Comparison of ENCODE assay signal across 8 cellular contexts in genomic region chr2:101252408-101253012, GRCh38. TPM values are rescaled to one million over a fixed set of nuclear protein-coding genes. Genes with fewer than 3 reads are reported as not detected.
DNase-seq lines count a peak whose midpoint lies in the region; ATAC-seq and TF ChIP-seq lines count a peak whose summit lies in the region.

Gene CNOT11, plus strand, starts transcription at chr2:101252886. Its CDS starts 79 bp downstream, at chr2:101252965.

- H3K4me1 ChIP-seq in SK-N-SH (ENCODE audit: control insufficient read depth in 1 of 2, insufficient read depth in 2 of 2, low read depth in 1 of 2, low read length in 1 of 2) = peaks cover 4 to 18% of the 10 kb centered on the region in 2 experiments; a peak in 1 of 4 replicates
- peaks cover 9% of the 10 kb centered on the region for H3K4me1 ChIP-seq in testis

- H4K20me1 ChIP-seq in SK-N-SH (ENCODE audit: insufficient read depth) = peaks cover 12% of the 10 kb centered on the region; the same call in 1 of the 2 replicates

- intact Hi-C loops in testis (cut with DNase I; ENCODE audit: low total_unique reads) = no loop called here

- peak within 1 kb of the TSS; percentile 96 for H3K9ac ChIP-seq in SK-N-SH

- H3K27me3 ChIP-seq in SK-N-SH (ENCODE audit: insufficient read depth) (no peaks in the 10 kb centered on the region), testis (no peaks in the 10 kb centered on the region)

- ATAC-seq in HG02571 (IDR thresholded peaks at IDR 0.05; ENCODE audit: unreplicated experiment) (peak; percentile 85), omental fat pad (ENCODE audit: low FRiP score) (peak; percentile 92)

- DNase-seq in GM04504 (ENCODE audit: low read depth) (peak; percentile 97), NCI-H1048 (lab: John Stamatoyannopoulos, UW) (peak; percentile 91), SK-N-SH (peak; percentile 97), glomerular endothelial cell (ENCODE audit: extremely low read depth, low read depth, low spot score) (peak; percentile 72), omental fat pad (ENCODE audit: low spot score) (peak; percentile 100), testis (peak; percentile 99)
- peak; percentile 99 for DNase-seq in activated naive CD4-positive, alpha-beta T cell treated with anti-CD3 and anti-CD28 coated beads, Interleukin-2, amount 50 U/mL, for 16 hours

- H2AFZ ChIP-seq in SK-N-SH (ENCODE audit: low read depth) = peak within 1 kb of the TSS; percentile 91

- CTCF ChIA-PET in SK-N-SH (lab: Yijun Ruan, JAX) = interaction anchor here (0.7 to 5.0 kb wide), 14 partner anchors 12 to 1103 kb away, joined by 3 to 25 read pairs (median 3); partner anchors contain the start of gene TBC1D8

- H3F3A ChIP-seq in SK-N-SH (replicated peaks; ENCODE audit: insufficient read depth) = peaks cover 5% of the 10 kb centered on the region

- TF ChIP-seq CTCF in SK-N-SH (IDR thresholded peaks at IDR 0.05) (no peak), omental fat pad (IDR thresholded peaks at IDR 0.05) (no peak), testis (IDR thresholded peaks at IDR 0.05) (peak in 1 of 3 experiments; percentile 2)

- no peaks in the 10 kb centered on the region for H3K9me2 ChIP-seq in SK-N-SH

- WGBS in SK-N-SH (ENCODE audit: low lambda C conversion rate) = 2% methylated on average over 42 of the region's 63 CpGs
- 1 to 2% methylated on average over 13 to 50 of the region's 63 CpGs for WGBS in testis, 2 donors

- TF ChIP-seq POLR2A in testis (IDR thresholded peaks at IDR 0.05) = no peak

- H3K36me3 ChIP-seq in SK-N-SH (replicated peaks in 1 of 2; ENCODE audit: control insufficient read depth in 1 of 2, insufficient read depth in 2 of 2, low read length in 1 of 2) (peaks cover 0 to 2% of the 10 kb centered on the region in 2 experiments), testis (ENCODE audit: low read depth, missing control alignments) (no peaks in the 10 kb centered on the region)

- peaks cover 48% of the 10 kb centered on the region for H3K79me2 ChIP-seq in SK-N-SH (ENCODE audit: insufficient read depth)

- H3K9me3 ChIP-seq in SK-N-SH (no peaks in the 10 kb centered on the region), testis (no peaks in the 10 kb centered on the region)

- TF ChIP-seq RAD21 in SK-N-SH (IDR thresholded peaks at IDR 0.05; ENCODE audit: low read length) = no peak

- H3K4me3 ChIP-seq in SK-N-SH (ENCODE audit: low read depth in 2 of 2, low read length in 1 of 2) (peak within 1 kb of the TSS; percentile 79 to 100), testis (peak within 1 kb of the TSS; percentile 96 to 97)

- TF ChIP-seq EP300 in SK-N-SH (IDR thresholded peaks at IDR 0.05; ENCODE audit: borderline replicate concordance in 1 of 2, low read depth in 1 of 2, low read length in 1 of 2) = 0 out of 4 replicates have a peak, but pooled peaks of 1 of the 2 experiments have one; percentile 9

- POLR2A ChIA-PET in SK-N-SH (lab: Yijun Ruan, JAX) = interaction anchor here (0.5 to 1.5 kb wide), 5 partner anchors 49 to 250 kb away, joined by 3 to 8 read pairs (median 3); partner anchors contain the start of genes RNF149, RPL31 and TBC1D8

- H3K27ac ChIP-seq in SK-N-SH (ENCODE audit: low read depth in 2 of 2, low read length in 1 of 2) = peak within 1 kb of the TSS; percentile 79 to 86
- H3K27ac ChIP-seq in testis = peak within 1 kb of the TSS; percentile 89 to 90

- peak within 1 kb of the TSS; percentile 91 for H3K4me2 ChIP-seq in SK-N-SH

TF ChIP-seq in SK-N-SH, 30 proteins besides CTCF, POLR2A, EP300 and RAD21 (continues in another document):
- TF ChIP-seq NRF1 (IDR thresholded peaks at IDR 0.05; ENCODE audit: low read depth, low read length) = peak; percentile 78
- no peak for TF ChIP-seq FOSL2 (IDR thresholded peaks at IDR 0.05; ENCODE audit: borderline replicate concordance, low read depth)
- peak; percentile 90 for TF ChIP-seq POLR2AphosphoS5 (IDR thresholded peaks at IDR 0.05; ENCODE audit: low read depth, low read length)
- TF ChIP-seq NFIC (IDR thresholded peaks at IDR 0.05; ENCODE audit: borderline replicate concordance) = peak; percentile 60
- TF ChIP-seq TCF12 (IDR thresholded peaks at IDR 0.05) = no peak
- peak; percentile 18 for TF ChIP-seq MAX (IDR thresholded peaks at IDR 0.05; ENCODE audit: low read depth)
- peak; percentile 80 for TF ChIP-seq TAF1 (IDR thresholded peaks at IDR 0.05; ENCODE audit: borderline replicate concordance, low read depth, low read length)
- TF ChIP-seq CHD2 (IDR thresholded peaks at IDR 0.05; ENCODE audit: low read length, partially characterized antibody) = no peak
- TF ChIP-seq PBX3 (IDR thresholded peaks at IDR 0.05) = no peak
- TF ChIP-seq ZBTB33 (IDR thresholded peaks at IDR 0.05; ENCODE audit: borderline replicate concordance, low read depth) = peak; percentile 59; the same call in 1 of the 2 replicates
- TF ChIP-seq REST (IDR thresholded peaks at IDR 0.05; ENCODE audit: low read depth, low read length) = peak; percentile 77; the same call in 1 of the 2 replicates
- TF ChIP-seq YY1 (IDR thresholded peaks at IDR 0.05; ENCODE audit: low read depth) = no peak
- peak; percentile 36; the same call in 1 of the 2 replicates for TF ChIP-seq ELF1 (IDR thresholded peaks at IDR 0.05)
- TF ChIP-seq GABPA (IDR thresholded peaks at IDR 0.05; ENCODE audit: low read depth) = 0 out of 2 replicates have a peak, but pooled peaks have one; percentile 39
- TF ChIP-seq USF1 (IDR thresholded peaks at IDR 0.05; ENCODE audit: borderline replicate concordance, low read depth) = 0 out of 2 replicates have a peak, but pooled peaks have one; percentile 29
- peak; percentile 55; the same call in 1 of the 2 replicates for TF ChIP-seq MXI1 (IDR thresholded peaks at IDR 0.05; ENCODE audit: low read depth, low read length)
- no peak for TF ChIP-seq FOXM1 (IDR thresholded peaks at IDR 0.05; ENCODE audit: low read depth)

RNA-seq across cellular contexts. Expression of gene CNOT11, which starts in this region (rescaled TPM):
- polyA plus RNA-seq in SK-N-SH (2012; rRNA removed) = 38.4 and 42.2 TPM in 2 replicates
- 32.3 and 33.0 TPM in 2 replicates for polyA plus RNA-seq in SK-N-SH (2012; cell fraction: cytosol; rRNA removed)
- polyA plus RNA-seq in SK-N-SH (2012; cell fraction: nucleus; rRNA removed) = 46.7 and 77.4 TPM in 2 replicates
- 39.7 and 40.5 TPM in 2 replicates for total RNA-seq in glomerular endothelial cell
- total RNA-seq in omental fat pad = 10 to 100 TPM; 18.4 to 28.5 (median 22.8) TPM
- 10 to 100 TPM; 43.7 to 45.7 TPM for total RNA-seq in testis
- polyA plus RNA-seq in testis (ENCODE audit: insufficient read depth, low read depth, low replicate concordance) = 81.1 TPM

Comparison
In these comparisons a context has a peak if more than half of its experiments do, and no peak if none do; other contexts are left out.
1. Peak in every context shown above with its lines: DNase-seq, ATAC-seq, H3K4me3 ChIP-seq and H3K27ac ChIP-seq.